Comparison of ENCODE assay signal across 28 cellular contexts in the genomic region with DNA sequence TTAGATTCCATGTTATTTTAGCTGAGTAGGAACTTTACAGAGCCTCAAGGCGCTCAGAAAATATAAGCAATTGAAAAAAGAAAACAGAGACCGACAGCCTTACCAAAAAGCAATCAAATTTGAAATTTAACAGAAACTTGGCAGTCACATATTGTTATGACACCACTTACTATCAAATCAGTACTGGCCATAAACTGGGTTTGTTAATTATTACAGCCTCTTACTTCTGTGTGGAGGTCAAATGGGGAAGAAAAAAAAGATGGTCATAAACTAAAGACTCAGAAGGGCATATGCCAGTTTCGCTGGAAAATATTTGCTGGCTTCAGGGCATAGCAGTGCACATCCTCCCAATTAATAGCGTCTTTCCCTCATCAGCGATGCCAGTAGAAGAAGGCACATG.
"Had no signal": no experiment of that assay in that cellular context is flagged by ENCODE, and none has a peak within 500 bp of the region (broad histone marks: within the 10 kb centered on the region; RNA-seq: fewer than 3 reads in every experiment).

No MANE protein-coding gene starts in this region.

- H3K27me3 ChIP-seq: brain microvascular endothelial cell, MG63, Peyer's patch, SJCRH30 had no signal

- FAIRE-seq: astrocyte, TTC549 had no signal

- ATAC-seq: activated T-helper 17 cell treated with anti-CD3 and anti-CD28 coated beads, Interleukin-2, amount 50 U/mL, for 72 hours; T-helper 17 cell had no signal

- H3K36me3 ChIP-seq: brain microvascular endothelial cell, MG63, Peyer's patch, SJCRH30 had no signal

- H3K4me3 ChIP-seq: MG63, Peyer's patch, SJCRH30 had no signal

- H3K4me1 ChIP-seq: Peyer's patch, SJCRH30 had no signal

- H3K27ac ChIP-seq: brain microvascular endothelial cell, Peyer's patch, RWPE1, SJCRH30, VCaP had no signal

- DNase-seq: activated CD4-positive, alpha-beta memory T cell treated with anti-CD3 and anti-CD28 coated beads, Interleukin-2, amount 10 ng/mL, durations not matched to agents 7 days and 5 days; activated CD4-positive, alpha-beta T cell treated with anti-CD3 and anti-CD28 coated beads, Interleukin-2, amount 10 ng/mL, durations not matched to agents 7 days and 5 days; activated CD4-positive, CD25-positive, alpha-beta regulatory T cell; activated gamma-delta T cell; activated naive CD4-positive, alpha-beta T cell treated with anti-CD3 and anti-CD28 coated beads for 36 hours; activated T-cell treated with anti-CD3 and anti-CD28 coated beads for 4 hours; activated T-cell treated with anti-CD3 and anti-CD28 coated beads, Interleukin-2, amount 50 U/mL, for 48 hours; amygdala; brain microvascular endothelial cell; MG63; MV-4-11; NCI-H1092 treated with DMSO at 0.1 percent for 48 hours; NCI-H1417 treated with DMSO at 0.1 percent for 48 hours; NCI-H1694 treated with DMSO at 0.1 percent for 48 hours; NCI-H2029 treated with DMSO at 0.1 percent for 48 hours; NCI-H510A treated with DMSO at 0.1 percent for 48 hours; NCI-H69; NK-92 treated with Interleukin-12 subunit alpha and Interleukin-12 subunit beta, amount 100 ng/mL, for 24 hours; Peyer's patch; Right ventricle myocardium superior; SJCRH30; T-helper 17 cell; T1000 had no signal

- H3K9me3 ChIP-seq: MG63, Peyer's patch, SJCRH30 had no signal
